Comparison of ENCODE assay signal across 1 cellular context in the genomic region with DNA sequence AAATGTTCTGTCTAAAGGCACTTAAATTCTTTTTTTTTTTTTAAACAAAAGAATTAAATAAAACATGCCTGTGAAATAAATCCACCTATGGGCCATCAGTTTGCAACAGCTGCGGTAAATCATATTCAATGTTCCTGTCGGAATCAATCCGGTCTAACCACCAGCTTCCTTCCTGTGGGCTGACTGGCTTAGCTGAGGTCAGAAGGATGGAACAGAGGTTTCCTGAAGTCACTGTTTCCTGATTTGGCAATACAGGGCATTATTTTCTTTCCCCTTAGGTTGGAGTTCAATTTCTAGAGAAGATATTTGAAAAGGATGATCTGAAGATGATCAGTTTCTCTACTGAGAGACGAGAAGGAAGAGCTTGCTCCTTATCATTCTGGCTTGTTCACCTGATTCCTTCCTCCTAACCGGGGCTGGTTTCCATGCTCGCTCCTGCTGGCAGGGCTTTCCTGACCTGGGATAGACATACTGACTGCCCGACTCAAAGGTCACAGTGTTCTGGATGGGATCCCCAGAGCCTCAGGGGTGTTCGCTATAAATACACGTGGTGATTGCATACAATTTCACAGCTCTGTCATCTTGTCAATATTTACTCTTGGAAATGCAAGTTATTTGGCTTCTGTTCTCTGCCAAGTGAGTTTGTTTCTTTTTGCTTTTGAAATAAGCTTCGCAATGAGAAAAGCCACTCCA.
TF ChIP-seq lines count a peak whose summit lies in the region.

No MANE protein-coding gene starts in this region.

TF ChIP-seq in GM12878, 131 proteins besides CTCF, POLR2A, EP300 and RAD21:
- TF ChIP-seq CBFB (IDR thresholded peaks at IDR 0.05; ENCODE audit: low read depth) (no peak), EED (IDR thresholded peaks at IDR 0.05; ENCODE audit: low read depth) (peak; percentile 34; the same call in 1 of the 2 replicates), CBX5 (IDR thresholded peaks at IDR 0.05; ENCODE audit: low read depth) (no peak), STAT3 (IDR thresholded peaks at IDR 0.05; ENCODE audit: low read depth, low read length) (no peak), RUNX3 (IDR thresholded peaks at IDR 0.05; ENCODE audit: low read length) (peak; percentile 91), ZBTB4 (CRISPR knock-in tag; IDR thresholded peaks at IDR 0.05) (no peak), TCF3 (IDR thresholded peaks at IDR 0.05; ENCODE audit: borderline replicate concordance, insufficient read depth, low read depth, low read length) (0 out of 2 replicates have a peak, but pooled peaks have one; percentile 56), NFIC (IDR thresholded peaks at IDR 0.05; ENCODE audit: low read depth, low read length) (peak; percentile 67), NRF1 (conservative IDR thresholded peaks at IDR 0.05; ENCODE audit: low read depth, low read length) (no peak), ATF2 (IDR thresholded peaks at IDR 0.05; ENCODE audit: low read length) (no peak), TCF12 (IDR thresholded peaks at IDR 0.05; ENCODE audit: low read depth, low read length) (0 out of 2 replicates have a peak, but pooled peaks have one; percentile 19), ELK1 (IDR thresholded peaks at IDR 0.05; ENCODE audit: low read depth, low read length) (no peak)
